Comparison of ENCODE assay signal across 27 cellular contexts in genomic region chr12:89289720-89290119, GRCh38.
"Had no signal": no experiment of that assay in that cellular context is flagged by ENCODE, and none has a peak within 500 bp of the region (broad histone marks: within the 10 kb centered on the region; RNA-seq: fewer than 3 reads in every experiment).

No MANE protein-coding gene starts in this region.

- H3K27ac Mint-ChIP-seq: naive thymus-derived CD8-positive, alpha-beta T cell; natural killer cell treated with Interleukin-12 subunit alpha and Interleukin-12 subunit beta and Interleukin-15 and Interleukin-18, amount 100 ng/mL, for 72 hours; nephron progenitor cell; stimulated activated effector memory CD8-positive, alpha-beta T cell treated with anti-CD3 and anti-CD28 coated beads, Interleukin-12 subunit alpha, Interleukin-12 subunit beta, amount 100 ng/mL, for 72 hours; stimulated activated naive B cell treated with anti-CD40 and anti-IgM and Interleukin-4, amounts not matched to agents 10 μg/mL and 1 μg/mL and 100 μg/mL, for 72 hours; stimulated activated naive CD8-positive, alpha-beta T cell treated with anti-CD3 and anti-CD28 coated beads, Interleukin-15, Interleukin-2, amounts not matched to agents 100 ng/mL and 50 ng/mL, for 24 hours had no signal

- ATAC-seq: naive thymus-derived CD8-positive, alpha-beta T cell; natural killer cell treated with Interleukin-12 subunit alpha and Interleukin-12 subunit beta and Interleukin-15 and Interleukin-18, amount 100 ng/mL, for 72 hours; pancreas; right cardiac atrium; stimulated activated naive B cell treated with anti-CD40 and anti-IgM and Interleukin-4, amounts not matched to agents 10 μg/mL and 1 μg/mL and 100 μg/mL, for 72 hours had no signal

- H3K4me3 Mint-ChIP-seq: naive thymus-derived CD8-positive, alpha-beta T cell; natural killer cell treated with Interleukin-12 subunit alpha and Interleukin-12 subunit beta and Interleukin-15 and Interleukin-18, amount 100 ng/mL, for 72 hours; nephron progenitor cell; neural crest cell; stimulated activated effector memory CD8-positive, alpha-beta T cell treated with anti-CD3 and anti-CD28 coated beads, Interleukin-12 subunit alpha, Interleukin-12 subunit beta, amount 100 ng/mL, for 72 hours; stimulated activated naive B cell treated with anti-CD40 and anti-IgM and Interleukin-4, amounts not matched to agents 10 μg/mL and 1 μg/mL and 100 μg/mL, for 72 hours; stimulated activated naive CD8-positive, alpha-beta T cell treated with anti-CD3 and anti-CD28 coated beads, Interleukin-15, Interleukin-2, amounts not matched to agents 100 ng/mL and 50 ng/mL, for 24 hours had no signal

- H3K9me3 Mint-ChIP-seq: naive thymus-derived CD8-positive, alpha-beta T cell; natural killer cell treated with Interleukin-12 subunit alpha and Interleukin-12 subunit beta and Interleukin-15 and Interleukin-18, amount 100 ng/mL, for 72 hours; stimulated activated effector memory CD8-positive, alpha-beta T cell treated with anti-CD3 and anti-CD28 coated beads, Interleukin-12 subunit alpha, Interleukin-12 subunit beta, amount 100 ng/mL, for 72 hours; stimulated activated naive B cell treated with anti-CD40 and anti-IgM and Interleukin-4, amounts not matched to agents 10 μg/mL and 1 μg/mL and 100 μg/mL, for 72 hours; stimulated activated naive CD8-positive, alpha-beta T cell treated with anti-CD3 and anti-CD28 coated beads, Interleukin-15, Interleukin-2, amounts not matched to agents 100 ng/mL and 50 ng/mL, for 24 hours had no signal

- H3K4me3 ChIP-seq: pancreas, prostate gland, right lobe of liver, sigmoid colon, stomach, thoracic aorta, thyroid gland, tibial nerve, upper lobe of left lung, vagina had no signal

- H3K4me1 ChIP-seq: pancreas, prostate gland, right lobe of liver, sigmoid colon, stomach, thyroid gland, tibial nerve, upper lobe of left lung, vagina had no signal

- H3K27ac ChIP-seq: neutrophil, pancreas, prostate gland, right lobe of liver, sigmoid colon, stomach, thoracic aorta, thyroid gland, tibial nerve, upper lobe of left lung, vagina had no signal

- H3K27me3 Mint-ChIP-seq: stimulated activated naive B cell treated with anti-CD40 and anti-IgM and Interleukin-4, amounts not matched to agents 10 μg/mL and 1 μg/mL and 100 μg/mL, for 72 hours; stimulated activated naive CD8-positive, alpha-beta T cell treated with anti-CD3 and anti-CD28 coated beads, Interleukin-15, Interleukin-2, amounts not matched to agents 100 ng/mL and 50 ng/mL, for 24 hours had no signal

- H3K9me3 ChIP-seq: neutrophil, pancreas, prostate gland, right lobe of liver, sigmoid colon, stomach, thoracic aorta, thyroid gland, tibial nerve, upper lobe of left lung, vagina had no signal

- H3K36me3 ChIP-seq: neutrophil, pancreas, prostate gland, right lobe of liver, sigmoid colon, stomach, thoracic aorta, thyroid gland, tibial nerve, upper lobe of left lung, vagina had no signal

- H3K27me3 ChIP-seq: neutrophil, pancreas, right lobe of liver, sigmoid colon, stomach, thyroid gland, tibial nerve, upper lobe of left lung, vagina had no signal

- DNase-seq: naive thymus-derived CD8-positive, alpha-beta T cell; nephron progenitor cell; nucleus accumbens; pancreas; right cardiac atrium; right lobe of liver; sigmoid colon; small intestine; stimulated activated CD4-positive, alpha-beta T cell treated with anti-CD3 and anti-CD28 coated beads, Interleukin-15, amount 100 ng/mL, for 24 hours; stimulated activated CD4-positive, alpha-beta T cell treated with anti-CD3 and anti-CD28 coated beads, Interleukin-2, amount 100 ng/mL, for 24 hours; stimulated activated CD4-positive, alpha-beta T cell treated with anti-CD3 and anti-CD28 coated beads, Interleukin-2, amount 100 ng/mL, for 48 hours; stimulated activated CD4-positive, alpha-beta T cell treated with anti-CD3 and anti-CD28 coated beads, Interleukin-4, amount 100 ng/mL, for 24 hours; stimulated activated naive B cell treated with anti-CD40 and anti-IgM and Interleukin-4, amounts not matched to agents 10 μg/mL and 1 μg/mL and 100 μg/mL, for 72 hours; stimulated activated naive CD4-positive, alpha-beta T cell treated with Interleukin-2 at 50 U/mL for 16 hours; stomach; thyroid gland; trophoblast cell had no signal

- H3K36me3 Mint-ChIP-seq: naive thymus-derived CD8-positive, alpha-beta T cell; stimulated activated effector memory CD8-positive, alpha-beta T cell treated with anti-CD3 and anti-CD28 coated beads, Interleukin-12 subunit alpha, Interleukin-12 subunit beta, amount 100 ng/mL, for 72 hours; stimulated activated naive B cell treated with anti-CD40 and anti-IgM and Interleukin-4, amounts not matched to agents 10 μg/mL and 1 μg/mL and 100 μg/mL, for 72 hours had no signal

- H3K4me1 Mint-ChIP-seq: stimulated activated naive B cell treated with anti-CD40 and anti-IgM and Interleukin-4, amounts not matched to agents 10 μg/mL and 1 μg/mL and 100 μg/mL, for 72 hours had no signal
